9 cellular contexts compared by ENCODE assay signal in the genomic region with DNA sequence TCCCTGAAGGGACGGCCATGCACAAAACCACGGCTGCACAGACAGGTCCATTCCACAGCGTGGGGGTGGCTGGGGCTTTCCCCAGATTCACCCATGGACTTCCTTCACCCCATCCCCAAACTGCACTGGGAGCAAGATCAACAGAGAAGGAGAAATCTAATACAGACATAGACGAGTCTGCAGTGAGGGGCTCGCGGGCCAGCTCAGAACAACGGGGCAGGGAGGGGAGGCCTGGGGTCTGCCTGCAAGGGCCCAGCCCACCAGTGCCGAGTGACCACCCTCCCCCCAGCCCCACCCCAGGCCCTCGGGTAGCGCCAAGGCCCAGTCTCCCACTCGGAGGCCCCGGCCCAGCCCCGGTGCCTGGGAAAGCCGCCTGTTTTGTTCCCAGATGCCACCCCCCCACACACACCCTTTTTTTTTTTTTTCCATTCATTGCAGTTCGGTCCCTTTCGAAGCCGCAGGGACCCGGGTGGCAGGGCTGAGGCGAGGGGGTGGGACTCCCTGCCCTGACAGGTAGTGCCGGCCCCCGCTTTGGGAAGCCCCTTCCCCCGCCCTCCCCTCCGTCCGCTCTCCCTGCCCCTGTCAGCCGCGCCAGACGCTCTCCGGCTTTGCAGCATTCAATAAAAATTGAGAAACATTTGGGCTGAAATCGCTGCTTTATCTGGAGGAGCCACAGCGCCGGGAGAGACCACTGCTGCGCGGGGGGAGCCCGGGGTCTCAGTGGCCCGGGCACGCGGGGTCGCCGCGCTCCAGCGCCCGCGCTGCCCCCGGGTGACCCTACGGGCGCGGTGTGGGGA. TPM values are rescaled to one million over a fixed set of nuclear protein-coding genes. Genes with fewer than 3 reads are reported as not detected.
DNase-seq lines count a peak whose midpoint lies in the region; ATAC-seq and TF ChIP-seq lines count a peak whose summit lies in the region.
"Had no signal": no experiment of that assay in that cellular context is flagged by ENCODE, and none has a peak within 500 bp of the region (broad histone marks: within the 10 kb centered on the region; RNA-seq: fewer than 3 reads in every experiment).

No MANE protein-coding gene starts in this region.

- peak overlapping the region; percentile 80 for H2AFZ ChIP-seq in neural cell (ENCODE audit: low read depth, low read length)

- H3K27me3 ChIP-seq in neural cell (ENCODE audit: insufficient read depth, low read depth, low read length): no peaks in the 10 kb centered on the region

- H3K79me2 ChIP-seq in neural cell (replicated peaks; ENCODE audit: insufficient read depth, low read length): peaks cover 37% of the 10 kb centered on the region

- peak overlapping the region; percentile 92 for H3K27ac ChIP-seq in neural cell (ENCODE audit: low read length)

- peak overlapping the region; percentile 89 for H3K9ac ChIP-seq in neural cell (ENCODE audit: low read length)

- no peaks in the 10 kb centered on the region for H3F3A ChIP-seq in neural cell (ENCODE audit: insufficient read depth, low read length, poor library complexity, severe bottlenecking)

- H3K4me2 ChIP-seq in neural cell (ENCODE audit: low read length): peak overlapping the region; percentile 84

- no peaks in the 10 kb centered on the region for H3K9me2 ChIP-seq in neural cell (ENCODE audit: insufficient read depth, low read length)

- no peaks in the 10 kb centered on the region for H3K36me3 ChIP-seq in neural cell (ENCODE audit: insufficient read depth, low read length)

- DNase-seq in DMS79 (lab: John Stamatoyannopoulos, UW) (peak; percentile 40), DMS79 treated with DMSO at 0.1 percent for 48 hours (lab: John Stamatoyannopoulos, UW) (no peak), NCI-H1105 treated with DMSO at 0.1 percent for 48 hours (lab: John Stamatoyannopoulos, UW) (peak; percentile 61), fibroblast of the aortic adventitia (ENCODE audit: low read depth) (peak; percentile 76)
- peak; percentile 7 to 19 for DNase-seq in activated CD4-positive, alpha-beta T cell treated with anti-CD3 and anti-CD28 coated beads, Interleukin-2, amount 50 U/mL, for 4 hours

- no peak for ATAC-seq in HG03439 (IDR thresholded peaks at IDR 0.05; ENCODE audit: unreplicated experiment)
- no peak for ATAC-seq in HG03442 (IDR thresholded peaks at IDR 0.05; ENCODE audit: unreplicated experiment)

- H3K9me3 ChIP-seq in neural cell (ENCODE audit: low read length): no peaks in the 10 kb centered on the region

- no peak for TF ChIP-seq EP300 in neural cell (conservative IDR thresholded peaks at IDR 0.05; ENCODE audit: poor library complexity, severe bottlenecking)

- peak overlapping the region; percentile 72 for H3K4me3 ChIP-seq in fibroblast of the aortic adventitia (ENCODE audit: low read depth, low read length)
- peak overlapping the region; percentile 77 for H3K4me3 ChIP-seq in neural cell (ENCODE audit: low read length)

- TF ChIP-seq CTCF in fibroblast of the aortic adventitia (IDR thresholded peaks at IDR 0.05; ENCODE audit: insufficient read depth, low read length) (no peak), neural cell (IDR thresholded peaks at IDR 0.05; ENCODE audit: poor library complexity, severe bottlenecking) (no peak)

- H4K20me1 ChIP-seq in neural cell (ENCODE audit: insufficient read depth): peaks cover 3% of the 10 kb centered on the region

- no peak for TF ChIP-seq RAD21 in neural cell (conservative IDR thresholded peaks at IDR 0.05)

TF ChIP-seq in neural cell, 6 proteins besides CTCF, POLR2A, EP300 and RAD21:
- TF ChIP-seq TAF1 (IDR thresholded peaks at IDR 0.05; ENCODE audit: low read depth) (peak; percentile 56), SMC3 (conservative IDR thresholded peaks at IDR 0.05; ENCODE audit: poor library complexity) (no peak), REST (IDR thresholded peaks at IDR 0.05; ENCODE audit: borderline replicate concordance) (peak; percentile 52), MXI1 (conservative IDR thresholded peaks at IDR 0.05; ENCODE audit: poor library complexity, severe bottlenecking) (peak; percentile 20), EZH2 (IDR thresholded peaks at IDR 0.05; ENCODE audit: borderline replicate concordance, insufficient read depth, low read length, poor library complexity, severe bottlenecking) (no peak), POLR2AphosphoS5 (IDR thresholded peaks at IDR 0.05) (peak; percentile 64)

RNA-seq across cellular contexts. Expression of gene EPHB2, which starts 0.6 kb away (rescaled TPM):
- total RNA-seq in fibroblast of the aortic adventitia (ENCODE audit: low replicate concordance): 3.8 and 24.9 TPM in 2 replicates
- polyA plus RNA-seq in neural cell: 22.8 and 32.7 TPM in 2 replicates
- polyA minus RNA-seq in neural cell: 83.3 and 94.8 TPM in 2 replicates
- total RNA-seq: CD4-positive, CD25-positive, alpha-beta regulatory T cell had no signal
- polyA plus RNA-seq: CD4-positive, CD25-positive, alpha-beta regulatory T cell had no signal

RNA-seq across cellular contexts. Expression of gene C1QB, which starts 57.1 kb away (rescaled TPM):
- total RNA-seq in fibroblast of the aortic adventitia (ENCODE audit: low replicate concordance): not detected in 2 replicates
- polyA plus RNA-seq in neural cell: not detected in 2 replicates
- polyA minus RNA-seq in neural cell: not detected in 2 replicates
- total RNA-seq: CD4-positive, CD25-positive, alpha-beta regulatory T cell had no signal
- polyA plus RNA-seq: CD4-positive, CD25-positive, alpha-beta regulatory T cell had no signal
